Comparison of ENCODE assay signal across 8 cellular contexts in genomic region chr7:12210179-12211053, GRCh38. TPM values are rescaled to one million over a fixed set of nuclear protein-coding genes. Genes with fewer than 3 reads are reported as not detected.
A peak's percentile ranks its signal among the peaks of the same experiment; 100 is the strongest.
DNase-seq lines count a peak whose midpoint lies in the region; ATAC-seq and TF ChIP-seq lines count a peak whose summit lies in the region.

No MANE protein-coding gene starts in this region.

- H3K27me3 ChIP-seq in Peyer's patch = no peaks in the 10 kb centered on the region
- H3K27me3 ChIP-seq in ectodermal cell (ENCODE audit: control insufficient read depth, insufficient read depth, low read length, poor library complexity, severe bottlenecking) = peaks cover 14% of the 10 kb centered on the region
- no peaks in the 10 kb centered on the region for H3K27me3 ChIP-seq in transverse colon

- TF ChIP-seq POLR2A in Peyer's patch (IDR thresholded peaks at IDR 0.05) (no peak), transverse colon (IDR thresholded peaks at IDR 0.05) (no peak)

- TF ChIP-seq CTCF in Peyer's patch (IDR thresholded peaks at IDR 0.05) (no peak), transverse colon (IDR thresholded peaks at IDR 0.05) (no peak)

- H3K4me3 ChIP-seq in Peyer's patch = peak overlapping the region; percentile 68 to 88 (median 86)
- peak overlapping the region; percentile 80 for H3K4me3 ChIP-seq in ectodermal cell (ENCODE audit: insufficient read depth, low read depth, low read length)
- H3K4me3 ChIP-seq in mesodermal cell (ENCODE audit: extremely low read depth, insufficient read depth, low read length, poor library complexity, severe bottlenecking) = peak overlapping the region; percentile 72
- peak overlapping the region; percentile 62 to 66 (median 64) for H3K4me3 ChIP-seq in transverse colon

- H3K4me1 ChIP-seq in Peyer's patch = peaks cover 0 to 5% (median 0%) of the 10 kb centered on the region in 4 donors
- H3K4me1 ChIP-seq in ectodermal cell (ENCODE audit: control insufficient read depth, insufficient read depth, low read length) = no peaks in the 10 kb centered on the region
- no peaks in the 10 kb centered on the region for H3K4me1 ChIP-seq in mesodermal cell (ENCODE audit: control insufficient read depth, insufficient read depth, low read length, poor library complexity, severe bottlenecking)
- H3K4me1 ChIP-seq in transverse colon = peaks cover 7 to 18% (median 13%) of the 10 kb centered on the region in 4 donors

- DNase-seq in COLO668 (lab: John Stamatoyannopoulos, UW; ENCODE audit: unreplicated experiment) (peak; percentile 73), Peyer's patch (peak; percentile 54 to 71 (median 67)), transverse colon (peak; percentile 57), GF-D8 (lab: John Stamatoyannopoulos, UW) (no peak)

- no peaks in the 10 kb centered on the region for H3K9me3 ChIP-seq in Peyer's patch
- no peaks in the 10 kb centered on the region for H3K9me3 ChIP-seq in ectodermal cell (ENCODE audit: control insufficient read depth, low read length)
- no peaks in the 10 kb centered on the region for H3K9me3 ChIP-seq in mesodermal cell (ENCODE audit: control insufficient read depth, low read length)
- H3K9me3 ChIP-seq in transverse colon = no peaks in the 10 kb centered on the region

- WGBS in ectodermal cell, 2 experiments = 10% methylated on average over 26 of the region's 26 CpGs
- 0 to 10% methylated on average over 12 to 21 of the region's 26 CpGs for WGBS in mesodermal cell (ENCODE audit: insufficient coverage in 2 of 2), 2 experiments
- 1 to 2% methylated on average over 16 to 26 of the region's 26 CpGs for WGBS in transverse colon (ENCODE audit: low coverage in 1 of 2), 2 donors

- peaks cover 0 to 5% (median 0%) of the 10 kb centered on the region in 3 donors for H3K36me3 ChIP-seq in Peyer's patch
- H3K36me3 ChIP-seq in ectodermal cell (ENCODE audit: control insufficient read depth, insufficient read depth, low read length) = no peaks in the 10 kb centered on the region
- peaks cover 6% of the 10 kb centered on the region for H3K36me3 ChIP-seq in mesodermal cell (ENCODE audit: control insufficient read depth, insufficient read depth, low read length)
- H3K36me3 ChIP-seq in transverse colon = peaks cover 0 to 7% (median under 1%) of the 10 kb centered on the region in 4 donors

- TF ChIP-seq EP300 in transverse colon (IDR thresholded peaks at IDR 0.05; ENCODE audit: low read depth) = no peak

- ATAC-seq in GM18907 (IDR thresholded peaks at IDR 0.05; ENCODE audit: unreplicated experiment) (peak; percentile 48), HG03097 (IDR thresholded peaks at IDR 0.05; ENCODE audit: low FRiP score, unreplicated experiment) (peak; percentile 32)

- H3K27ac ChIP-seq in Peyer's patch (peak overlapping the region; percentile 94 to 99 (median 96)), ectodermal cell (ENCODE audit: insufficient read depth, low read depth, low read length, poor library complexity, severe bottlenecking) (no peak overlapping the region), mesodermal cell (ENCODE audit: low read depth, low read length, severe bottlenecking) (no peak overlapping the region), transverse colon (peak overlapping the region; percentile 93 to 96 (median 94))

- in situ Hi-C loops in transverse colon (cut with MboI; ENCODE audit: low pct_ligation_motif_present in 1 of 4, low pct_unique_long_range_greater_than_20kb in 1 of 4, low sequenced_read_pairs in 3 of 4) = no loop called here

- intact Hi-C loops in transverse colon (cut with DNase I; ENCODE audit: low total_unique reads) = no loop called here

RNA-seq across cellular contexts. Expression of gene TMEM106B, which starts 0.7 kb away (rescaled TPM):
- total RNA-seq in Peyer's patch = 10 to 100 TPM; 30.5 to 87.4 (median 42.8) TPM
- polyA plus RNA-seq in ectodermal cell (2013, experiment 1 of 4) = 48.8 TPM
- polyA plus RNA-seq in ectodermal cell (2013, experiment 2 of 4) = 43.9 TPM
- 57.4 TPM for polyA plus RNA-seq in ectodermal cell (2013, experiment 3 of 4)
- polyA plus RNA-seq in ectodermal cell (2013, experiment 4 of 4) = 56.0 TPM
- 50.0 TPM for polyA plus RNA-seq in mesodermal cell (2013, experiment 1 of 2)
- 52.1 TPM for polyA plus RNA-seq in mesodermal cell (2013, experiment 2 of 2)
- 100 to 1,000 TPM in 1 of 4 donors, 10 to 100 TPM in 3; 24.3 to 102 (median 80.8) TPM for total RNA-seq in transverse colon

Comparison
In these comparisons a context has a peak if more than half of its experiments do, and no peak if none do; other contexts are left out.
1. H3K27ac ChIP-seq: peak in Peyer's patch (4 of 4) and transverse colon (4 of 4); none in ectodermal cell (single experiment) and mesodermal cell (single experiment).
2. Peak in every context shown above with its lines, with median percentiles within 50 percentile points of each other: H3K4me3 ChIP-seq.